Comparison of ENCODE assay signal across 1 cellular context in the genomic region with DNA sequence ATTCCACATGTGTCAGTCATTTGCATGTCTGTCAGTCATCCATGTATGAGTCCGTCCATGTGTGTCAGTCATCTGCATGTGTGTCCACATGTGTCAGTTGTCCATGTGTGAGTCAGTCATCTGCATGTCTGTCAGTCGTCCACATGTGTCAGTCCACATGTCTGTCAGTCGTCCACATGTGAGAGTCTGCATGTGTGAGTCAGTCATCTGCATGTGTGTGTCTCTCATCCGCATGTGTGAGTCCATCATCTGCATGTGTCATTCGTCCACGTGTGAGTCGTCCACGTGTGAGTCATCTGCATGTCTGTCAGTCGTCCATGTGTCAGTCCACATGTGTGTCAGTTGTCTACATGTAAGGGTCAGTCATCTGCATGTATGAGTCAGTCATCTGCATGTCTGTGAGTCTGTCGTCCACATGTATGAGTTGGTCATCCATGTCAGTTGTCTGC.
TF ChIP-seq lines count a peak whose summit lies in the region.

No MANE protein-coding gene starts in this region.

TF ChIP-seq in IMR-90, 13 proteins besides CTCF, POLR2A, EP300 and RAD21:
- TF ChIP-seq, protein P1, sequence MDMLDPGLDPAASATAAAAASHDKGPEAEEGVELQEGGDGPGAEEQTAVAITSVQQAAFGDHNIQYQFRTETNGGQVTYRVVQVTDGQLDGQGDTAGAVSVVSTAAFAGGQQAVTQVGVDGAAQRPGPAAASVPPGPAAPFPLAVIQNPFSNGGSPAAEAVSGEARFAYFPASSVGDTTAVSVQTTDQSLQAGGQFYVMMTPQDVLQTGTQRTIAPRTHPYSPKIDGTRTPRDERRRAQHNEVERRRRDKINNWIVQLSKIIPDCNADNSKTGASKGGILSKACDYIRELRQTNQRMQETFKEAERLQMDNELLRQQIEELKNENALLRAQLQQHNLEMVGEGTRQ (IDR thresholded peaks at IDR 0.05; ENCODE audit: low read depth, low read length), result no peak
- TF ChIP-seq BHLHE40 (IDR thresholded peaks at IDR 0.05; ENCODE audit: low read depth, low read length), result no peak
- TF ChIP-seq FOS (IDR thresholded peaks at IDR 0.05; ENCODE audit: low read depth, low read length), result 0 out of 2 replicates have a peak, but pooled peaks have one; percentile 20
